In genomic region chr3:126959144-126959920, GRCh38 we compare ENCODE assay signal across 18 cellular contexts. TPM values are rescaled to one million over a fixed set of nuclear protein-coding genes. Genes with fewer than 3 reads are reported as not detected.
DNase-seq lines count a peak whose midpoint lies in the region; ATAC-seq and TF ChIP-seq lines count a peak whose summit lies in the region.
"Had no signal": no experiment of that assay in that cellular context is flagged by ENCODE, and none has a peak within 500 bp of the region (broad histone marks: within the 10 kb centered on the region; RNA-seq: fewer than 3 reads in every experiment).

No MANE protein-coding gene starts in this region.

- POLR2A ChIA-PET in Caco-2 (lab: Charles Lee), result no interaction called here

- H3K36me3 ChIP-seq in Caco-2 (ENCODE audit: control insufficient read depth, insufficient read depth, low read length), result no peaks in the 10 kb centered on the region; the same call in 1 of the 2 replicates
- H3K36me3 ChIP-seq in HUES6 (ENCODE audit: control insufficient read depth, insufficient read depth, low read length), result no peaks in the 10 kb centered on the region
- H3K36me3 ChIP-seq: cardiac muscle cell had no signal

- H3K9ac ChIP-seq in HUES6 (ENCODE audit: low read length), result peak overlapping the region; percentile 3

- BruUV-seq in Caco-2 (replicated peaks; lab: Mats Ljungman, UMichigan), result no TSS peak

- intact Hi-C loops in Caco-2 (cut with micrococcal nuclease; ENCODE audit: unreplicated experiment), result no loop called here
- intact Hi-C loops in dendritic cell treated with granulocyte-macrophage colony-stimulating factor and Interleukin-4, amounts not matched to agents 40 ng/mL and 50 ng/mL, for 4 days (cut with micrococcal nuclease), result no loop called here
- intact Hi-C loops in sciatic nerve (cut with DNase I), result no loop called here

- CTCF ChIA-PET in Caco-2 (lab: Charles Lee), result interaction anchor here (1.3 kb wide), 1 partner anchor 207 kb away, joined by 4 read pairs; no protein-coding TSS in a partner anchor

- H3K4me3 ChIP-seq in Caco-2 (ENCODE audit: low read depth, low read length) (no peak overlapping the region), HUES6 (ENCODE audit: low read depth, low read length) (no peak overlapping the region)
- H3K4me3 ChIP-seq: cardiac muscle cell, psoas muscle, smooth muscle cell had no signal

- DNase-seq in Caco-2 (no peak), sciatic nerve (ENCODE audit: low spot score) (peak; percentile 46), erythroblast (lab: John Stamatoyannopoulos, UW) (no peak), GM20000 (ENCODE audit: low spot score) (no peak)
- no peak for DNase-seq in stimulated activated naive CD8-positive, alpha-beta T cell treated with anti-CD3 and anti-CD28 coated beads, Interleukin-15, Interleukin-2, amounts not matched to agents 100 U/mL and 50 U/mL, for 24 hours
- DNase-seq: activated CD4-positive, alpha-beta T cell treated with anti-CD3 and anti-CD28 coated beads, Interleukin-2, amount 50 U/mL, for 1 hour; activated effector memory CD4-positive, alpha-beta T cell treated with anti-CD3 and anti-CD28 coated beads, Interleukin-2, amount 50 U/mL, for 16 hours; kidney glomerular epithelial cell; NCI-H2107; NCI-H510A treated with DMSO at 0.1 percent for 48 hours; Right ventricle myocardium superior; stimulated activated CD4-positive, alpha-beta T cell treated with anti-CD3 and anti-CD28 coated beads, Interleukin-4, amount 100 ng/mL, for 1 hour had no signal

- peaks cover 10% of the 10 kb centered on the region for H3K4me1 Mint-ChIP-seq in Caco-2 (ENCODE audit: low read depth, unreplicated experiment)
- H3K4me1 Mint-ChIP-seq in dendritic cell treated with granulocyte-macrophage colony-stimulating factor and Interleukin-4, amounts not matched to agents 40 ng/mL and 50 ng/mL, for 4 days (ENCODE audit: low read depth), result peaks cover 39% of the 10 kb centered on the region

- H3K27ac ChIP-seq in HUES6 (ENCODE audit: low read depth, low read length), result no peak overlapping the region
- H3K27ac ChIP-seq: cardiac muscle cell, psoas muscle had no signal

- no peaks in the 10 kb centered on the region for H3K9me3 Mint-ChIP-seq in Caco-2 (ENCODE audit: unreplicated experiment)
- no peaks in the 10 kb centered on the region for H3K9me3 Mint-ChIP-seq in dendritic cell treated with granulocyte-macrophage colony-stimulating factor and Interleukin-4, amounts not matched to agents 40 ng/mL and 50 ng/mL, for 4 days
- H3K9me3 Mint-ChIP-seq: mesothelial cell of epicardium had no signal

- peak overlapping the region; percentile 53 for H3K27ac Mint-ChIP-seq in Caco-2 (ENCODE audit: unreplicated experiment)
- H3K27ac Mint-ChIP-seq in dendritic cell treated with granulocyte-macrophage colony-stimulating factor and Interleukin-4, amounts not matched to agents 40 ng/mL and 50 ng/mL, for 4 days, result peak overlapping the region; percentile 38
- H3K27ac Mint-ChIP-seq: mesothelial cell of epicardium had no signal

- H3K27me3 ChIP-seq in Caco-2 (replicated peaks; ENCODE audit: control insufficient read depth, insufficient read depth, low read length) (no peaks in the 10 kb centered on the region), HUES6 (ENCODE audit: control insufficient read depth, insufficient read depth, low read length) (no peaks in the 10 kb centered on the region)
- H3K27me3 ChIP-seq: cardiac muscle cell had no signal

- TF ChIP-seq CTCF in Caco-2 (IDR thresholded peaks at IDR 0.05; ENCODE audit: insufficient read depth in 1 of 2, low read depth in 1 of 2, low read length in 1 of 2, severe bottlenecking in 1 of 2, unreplicated experiment in 1 of 2), result no peak
- TF ChIP-seq CTCF in GM20000 (IDR thresholded peaks at IDR 0.05; ENCODE audit: extremely low read depth, missing control alignments), result no peak

- no peak for TF ChIP-seq POLR2A in erythroblast (IDR thresholded peaks at IDR 0.05; ENCODE audit: low read length)

- ATAC-seq in sciatic nerve, result no peak
- ATAC-seq in stimulated activated naive CD8-positive, alpha-beta T cell treated with anti-CD3 and anti-CD28 coated beads, Interleukin-15, Interleukin-2, amounts not matched to agents 100 U/mL and 50 U/mL, for 24 hours, result no peak
- ATAC-seq: psoas muscle had no signal

- no peaks in the 10 kb centered on the region for H3K27me3 Mint-ChIP-seq in Caco-2 (ENCODE audit: insufficient read depth, unreplicated experiment)
- peaks cover 63% of the 10 kb centered on the region for H3K27me3 Mint-ChIP-seq in dendritic cell treated with granulocyte-macrophage colony-stimulating factor and Interleukin-4, amounts not matched to agents 40 ng/mL and 50 ng/mL, for 4 days

- peaks cover 7% of the 10 kb centered on the region for H3K36me3 Mint-ChIP-seq in Caco-2 (ENCODE audit: insufficient read depth, unreplicated experiment)
- no peaks in the 10 kb centered on the region for H3K36me3 Mint-ChIP-seq in dendritic cell treated with granulocyte-macrophage colony-stimulating factor and Interleukin-4, amounts not matched to agents 40 ng/mL and 50 ng/mL, for 4 days (ENCODE audit: low read depth)

- no peak overlapping the region for H3K4me3 Mint-ChIP-seq in Caco-2 (ENCODE audit: unreplicated experiment)
- H3K4me3 Mint-ChIP-seq in dendritic cell treated with granulocyte-macrophage colony-stimulating factor and Interleukin-4, amounts not matched to agents 40 ng/mL and 50 ng/mL, for 4 days, result no peak overlapping the region
- H3K4me3 Mint-ChIP-seq: mesothelial cell of epicardium had no signal

- H3K9me3 ChIP-seq in Caco-2 (no peaks in the 10 kb centered on the region), HUES6 (ENCODE audit: control insufficient read depth, insufficient read depth, low read depth, low read length) (no peaks in the 10 kb centered on the region)
- H3K9me3 ChIP-seq: psoas muscle had no signal

- peaks cover 6% of the 10 kb centered on the region; the same call in 1 of the 2 replicates for H3K4me1 ChIP-seq in Caco-2
- H3K4me1 ChIP-seq in HUES6 (ENCODE audit: control insufficient read depth, insufficient read depth, low read length), result peaks cover 19% of the 10 kb centered on the region

RNA-seq across cellular contexts. Expression of gene PLXNA1, which starts 23.6 kb away (rescaled TPM):
- total RNA-seq in Caco-2 (2022) (92.4 and 95.1 TPM in 2 replicates), sciatic nerve (35.9 TPM)
